16 cellular contexts compared by ENCODE assay signal in the genomic region with DNA sequence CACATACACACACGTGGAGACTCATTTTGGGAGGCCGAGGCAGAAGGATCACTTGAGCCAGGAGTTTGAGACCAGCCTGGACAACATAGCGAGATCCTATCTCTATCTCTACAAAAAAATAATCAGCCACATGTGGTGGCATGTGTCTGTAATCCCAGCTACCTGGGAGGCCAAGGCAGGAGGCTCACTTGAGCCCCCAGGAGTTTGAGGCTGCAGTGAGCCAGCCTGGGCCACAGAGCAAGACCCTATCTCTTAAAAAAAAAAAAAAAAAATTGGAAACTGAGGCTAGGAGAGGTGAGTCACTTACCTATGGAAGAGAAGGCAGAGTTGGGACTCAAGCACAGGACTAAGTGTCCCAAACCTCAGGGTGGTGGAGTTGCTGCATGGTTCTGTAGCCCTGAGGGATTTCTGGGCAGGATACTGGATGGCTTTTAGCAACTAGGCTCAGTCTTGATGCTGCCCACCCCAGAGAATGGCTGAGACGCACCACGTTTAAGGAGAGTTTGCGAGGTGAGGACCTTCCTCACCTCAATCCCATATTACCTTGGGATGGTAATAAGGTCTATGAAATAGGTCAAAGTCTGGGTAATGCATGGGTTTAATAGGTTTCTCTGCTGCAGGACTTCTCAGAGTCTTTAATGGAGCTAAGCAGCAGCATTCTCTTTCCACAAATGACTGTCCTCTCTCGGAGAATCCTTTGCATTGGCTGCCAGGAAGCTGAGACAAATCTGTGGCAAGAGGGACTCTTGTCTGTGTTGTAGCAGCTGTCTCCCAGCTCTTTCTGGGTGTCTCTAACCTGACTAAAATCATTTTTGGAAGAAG. TPM values are rescaled to one million over a fixed set of nuclear protein-coding genes. Genes with fewer than 3 reads are reported as not detected.
DNase-seq lines count a peak whose midpoint lies in the region; ATAC-seq and TF ChIP-seq lines count a peak whose summit lies in the region.
"Had no signal": no experiment of that assay in that cellular context is flagged by ENCODE, and none has a peak within 500 bp of the region (broad histone marks: within the 10 kb centered on the region; RNA-seq: fewer than 3 reads in every experiment).

No MANE protein-coding gene starts in this region.

- H3K4me3 Mint-ChIP-seq in activated CD4-positive, alpha-beta memory T cell treated with anti-CD3 and anti-CD28 coated beads for 36 hours: no peak overlapping the region
- H3K4me3 Mint-ChIP-seq in activated CD4-positive, alpha-beta memory T cell treated with anti-CD3 and anti-CD28 coated beads, Interleukin-2, amount 10 ng/mL, durations not matched to agents 7 days and 5 days: no peak overlapping the region
- H3K4me3 Mint-ChIP-seq in effector memory CD8-positive, alpha-beta T cell: peak overlapping the region; percentile 40 to 49
- H3K4me3 Mint-ChIP-seq: activated naive CD4-positive, alpha-beta T cell treated with anti-CD3 and anti-CD28 coated beads for 36 hours; stimulated activated naive CD8-positive, alpha-beta T cell treated with anti-CD3 and anti-CD28 coated beads, Interleukin-15, amount 100 ng/mL, for 72 hours had no signal

- TF ChIP-seq POLR2A in gastrocnemius medialis (IDR thresholded peaks at IDR 0.05): no peak

- H3K9me3 Mint-ChIP-seq in activated CD4-positive, alpha-beta memory T cell treated with anti-CD3 and anti-CD28 coated beads for 36 hours: no peaks in the 10 kb centered on the region
- H3K9me3 Mint-ChIP-seq in activated CD4-positive, alpha-beta memory T cell treated with anti-CD3 and anti-CD28 coated beads, Interleukin-2, amount 10 ng/mL, durations not matched to agents 7 days and 5 days: no peaks in the 10 kb centered on the region
- no peaks in the 10 kb centered on the region for H3K9me3 Mint-ChIP-seq in effector memory CD8-positive, alpha-beta T cell
- H3K9me3 Mint-ChIP-seq: activated naive CD4-positive, alpha-beta T cell treated with anti-CD3 and anti-CD28 coated beads for 36 hours; stimulated activated naive CD8-positive, alpha-beta T cell treated with anti-CD3 and anti-CD28 coated beads, Interleukin-15, amount 100 ng/mL, for 72 hours had no signal

- no peaks in the 10 kb centered on the region for H4K20me1 ChIP-seq in KMS-11 (ENCODE audit: insufficient read depth)

- H3K27ac Mint-ChIP-seq in activated CD4-positive, alpha-beta memory T cell treated with anti-CD3 and anti-CD28 coated beads for 36 hours: peak overlapping the region; percentile 30
- H3K27ac Mint-ChIP-seq in activated CD4-positive, alpha-beta memory T cell treated with anti-CD3 and anti-CD28 coated beads, Interleukin-2, amount 10 ng/mL, durations not matched to agents 7 days and 5 days: no peak overlapping the region
- peak overlapping the region; percentile 96 to 100 for H3K27ac Mint-ChIP-seq in effector memory CD8-positive, alpha-beta T cell
- H3K27ac Mint-ChIP-seq: activated naive CD4-positive, alpha-beta T cell treated with anti-CD3 and anti-CD28 coated beads for 36 hours had no signal

- H3K4me3 ChIP-seq in KMS-11 (IDR thresholded peaks at IDR 0.05; ENCODE audit: insufficient read depth, low read depth, low read length): no peak overlapping the region
- no peak overlapping the region for H3K4me3 ChIP-seq in gastrocnemius medialis
- H3K4me3 ChIP-seq: esophagus muscularis mucosa, left lung had no signal

- H3K27me3 ChIP-seq in KMS-11 (ENCODE audit: insufficient read depth, low read depth) (no peaks in the 10 kb centered on the region), gastrocnemius medialis (no peaks in the 10 kb centered on the region)
- H3K27me3 ChIP-seq: esophagus muscularis mucosa, left lung had no signal

- POLR2A ChIA-PET in activated CD4-positive, alpha-beta memory T cell treated with anti-CD3 and anti-CD28 coated beads for 36 hours (lab: Charles Lee): interaction anchor here (0.6 to 1.1 kb wide), 2 partner anchors 16 to 116 kb away, joined by 3 to 5 read pairs; no protein-coding TSS in a partner anchor
- POLR2A ChIA-PET in activated CD4-positive, alpha-beta memory T cell treated with anti-CD3 and anti-CD28 coated beads, Interleukin-2, amount 10 ng/mL, durations not matched to agents 7 days and 5 days (lab: Charles Lee): interaction anchor here (1.4 to 10.9 kb wide), 2 partner anchors 11 to 37 kb away, joined by 3 to 252 read pairs; no protein-coding TSS in a partner anchor

- TF ChIP-seq CTCF in KMS-11 (conservative IDR thresholded peaks at IDR 0.05; ENCODE audit: low read depth, low read length) (no peak), gastrocnemius medialis (IDR thresholded peaks at IDR 0.05 in 4 of 5, conservative IDR thresholded peaks at IDR 0.05 in 1 of 5) (no peak)

- H3K27ac ChIP-seq in KMS-11: no peak overlapping the region; the same call in 1 of the 2 replicates
- peak overlapping the region; percentile 51 to 87 (median 70) for H3K27ac ChIP-seq in gastrocnemius medialis

- no peaks in the 10 kb centered on the region for H3K9me3 ChIP-seq in gastrocnemius medialis
- H3K9me3 ChIP-seq: esophagus muscularis mucosa, left lung had no signal

- intact Hi-C loops in activated CD4-positive, alpha-beta memory T cell treated with anti-CD3 and anti-CD28 coated beads for 36 hours (cut with micrococcal nuclease): loop anchor here (10.0 kb wide), 1 partner anchor 243 kb away; a partner anchor contains a TSS
- intact Hi-C loops in gastrocnemius medialis (cut with DNase I; ENCODE audit: low total_unique reads): no loop called here

- H3K36me3 ChIP-seq in KMS-11 (ENCODE audit: insufficient read depth): no peaks in the 10 kb centered on the region
- H3K36me3 ChIP-seq in gastrocnemius medialis: no peaks in the 10 kb centered on the region

- peaks cover 20% of the 10 kb centered on the region for H3K36me3 Mint-ChIP-seq in activated CD4-positive, alpha-beta memory T cell treated with anti-CD3 and anti-CD28 coated beads for 36 hours
- peaks cover 46% of the 10 kb centered on the region for H3K36me3 Mint-ChIP-seq in activated CD4-positive, alpha-beta memory T cell treated with anti-CD3 and anti-CD28 coated beads, Interleukin-2, amount 10 ng/mL, durations not matched to agents 7 days and 5 days (ENCODE audit: low read depth)
- H3K36me3 Mint-ChIP-seq in effector memory CD8-positive, alpha-beta T cell (ENCODE audit: insufficient read depth): peaks cover 59% of the 10 kb centered on the region

- peaks cover 92% of the 10 kb centered on the region for H3K4me1 Mint-ChIP-seq in activated CD4-positive, alpha-beta memory T cell treated with anti-CD3 and anti-CD28 coated beads for 36 hours (ENCODE audit: low read depth)
- H3K4me1 Mint-ChIP-seq in activated CD4-positive, alpha-beta memory T cell treated with anti-CD3 and anti-CD28 coated beads, Interleukin-2, amount 10 ng/mL, durations not matched to agents 7 days and 5 days: peaks cover 82% of the 10 kb centered on the region
- H3K4me1 Mint-ChIP-seq in effector memory CD8-positive, alpha-beta T cell (ENCODE audit: low read depth in 2 of 2): peaks cover 82 to 84% of the 10 kb centered on the region in 2 donors

- CTCF ChIA-PET in activated CD4-positive, alpha-beta memory T cell treated with anti-CD3 and anti-CD28 coated beads for 36 hours (lab: Charles Lee): interaction anchor here (0.6 to 28.6 kb wide), 4 partner anchors 10 to 197 kb away, joined by 3 to 1161 read pairs (median 12); a partner anchor contains a TSS
- CTCF ChIA-PET in activated CD4-positive, alpha-beta memory T cell treated with anti-CD3 and anti-CD28 coated beads, Interleukin-2, amount 10 ng/mL, durations not matched to agents 7 days and 5 days (lab: Charles Lee): interaction anchor here (0.6 to 4.6 kb wide), 3 partner anchors 11 to 232 kb away, joined by 3 to 51 read pairs (median 20); no protein-coding TSS in a partner anchor

- no peak overlapping the region for H3K9ac ChIP-seq in KMS-11

- no peaks in the 10 kb centered on the region for H3K27me3 Mint-ChIP-seq in activated CD4-positive, alpha-beta memory T cell treated with anti-CD3 and anti-CD28 coated beads for 36 hours
- H3K27me3 Mint-ChIP-seq in activated CD4-positive, alpha-beta memory T cell treated with anti-CD3 and anti-CD28 coated beads, Interleukin-2, amount 10 ng/mL, durations not matched to agents 7 days and 5 days: peaks cover 3% of the 10 kb centered on the region
- H3K27me3 Mint-ChIP-seq in effector memory CD8-positive, alpha-beta T cell: no peaks in the 10 kb centered on the region
- H3K27me3 Mint-ChIP-seq: stimulated activated naive CD8-positive, alpha-beta T cell treated with anti-CD3 and anti-CD28 coated beads, Interleukin-15, amount 100 ng/mL, for 72 hours had no signal

- H3K79me2 ChIP-seq in KMS-11 (ENCODE audit: insufficient read depth, low read depth): peaks cover 38% of the 10 kb centered on the region

- H3K4me1 ChIP-seq in KMS-11 (ENCODE audit: low read depth, poor library complexity, severe bottlenecking) (peaks cover 98% of the 10 kb centered on the region), gastrocnemius medialis (peaks cover 48 to 50% of the 10 kb centered on the region in 2 donors)

- H2AFZ ChIP-seq in KMS-11 (ENCODE audit: low read depth): no peak overlapping the region

- peak overlapping the region; percentile 29; the same call in 1 of the 2 replicates for H3K4me2 ChIP-seq in KMS-11

- in situ Hi-C loops in gastrocnemius medialis (cut with MboI; ENCODE audit: low sequenced_read_pairs in 4 of 4): no loop called here

- no peak for ATAC-seq in effector memory CD8-positive, alpha-beta T cell (replicated peaks)
- ATAC-seq in gastrocnemius medialis: no peak
- ATAC-seq: left lung; stimulated activated naive CD8-positive, alpha-beta T cell treated with anti-CD3 and anti-CD28 coated beads, Interleukin-15, amount 100 ng/mL, for 72 hours had no signal

- DNase-seq in activated CD4-positive, alpha-beta memory T cell treated with anti-CD3 and anti-CD28 coated beads for 36 hours: no peak
- no peak for DNase-seq in activated CD4-positive, alpha-beta memory T cell treated with anti-CD3 and anti-CD28 coated beads, Interleukin-2, amount 10 ng/mL, durations not matched to agents 7 days and 5 days
- DNase-seq in effector memory CD8-positive, alpha-beta T cell: no peak
- DNase-seq in gastrocnemius medialis: peak in 1 of 2 donors; percentile 3
- no peak for DNase-seq in activated gamma-delta T cell (lab: John Stamatoyannopoulos, UW)
- DNase-seq in SKM-1 (lab: John Stamatoyannopoulos, UW; ENCODE audit: unreplicated experiment): no peak
- no peak for DNase-seq in DMS114 treated with DMSO at 0.1 percent for 48 hours (lab: John Stamatoyannopoulos, UW; ENCODE audit: unreplicated experiment)
- DNase-seq: activated naive CD4-positive, alpha-beta T cell treated with anti-CD3 and anti-CD28 coated beads for 36 hours; DMS 273 treated with DMSO at 0.1 percent for 48 hours; hippocampal formation; NCI-H187; NCI-H526 treated with DMSO at 0.1 percent for 48 hours; stimulated activated naive CD8-positive, alpha-beta T cell treated with anti-CD3 and anti-CD28 coated beads, Interleukin-15, amount 100 ng/mL, for 72 hours had no signal

RNA-seq across cellular contexts. Expression of a gene that starts 35.6 kb away (rescaled TPM):
- total RNA-seq in activated CD4-positive, alpha-beta memory T cell treated with anti-CD3 and anti-CD28 coated beads for 36 hours: 10 to 100 TPM; 32.6 to 34.2 TPM
- total RNA-seq in activated CD4-positive, alpha-beta memory T cell treated with anti-CD3 and anti-CD28 coated beads, Interleukin-2, amount 10 ng/mL, durations not matched to agents 7 days and 5 days: 10 to 100 TPM; 18.8 to 20.2 TPM
- 10 to 100 TPM; 10.4 to 20.0 (median 15.5) TPM for total RNA-seq in gastrocnemius medialis

Comparison
In these comparisons a context has a peak if more than half of its experiments do, and no peak if none do; other contexts are left out.
1. H3K4me3 Mint-ChIP-seq: peak in effector memory CD8-positive, alpha-beta T cell (2 of 2); none in activated CD4-positive, alpha-beta memory T cell treated with anti-CD3 and anti-CD28 coated beads for 36 hours (single experiment) and activated CD4-positive, alpha-beta memory T cell treated with anti-CD3 and anti-CD28 coated beads, Interleukin-2, amount 10 ng/mL, durations not matched to agents 7 days and 5 days (single experiment).